In genomic region chr1:215957692-215958091, GRCh38 we compare ENCODE assay signal across 15 cellular contexts.
A peak's percentile ranks its signal among the peaks of the same experiment; 100 is the strongest.
DNase-seq lines count a peak whose midpoint lies in the region; ATAC-seq lines count a peak whose summit lies in the region.
"Had no signal": no experiment of that assay in that cellular context is flagged by ENCODE, and none has a peak within 500 bp of the region (broad histone marks: within the 10 kb centered on the region; RNA-seq: fewer than 3 reads in every experiment).

No MANE protein-coding gene starts in this region.

- ATAC-seq in HG02884 (IDR thresholded peaks at IDR 0.05; ENCODE audit: unreplicated experiment): no peak
- ATAC-seq: HCT116 had no signal

- DNase-seq in A172 (ENCODE audit: low spot score) (peak; percentile 53), H4 (ENCODE audit: low spot score) (peak; percentile 3), amniotic epithelial cell (ENCODE audit: low read depth) (peak; percentile 1), islet precursor cell (peak; percentile 65), MV-4-11 (lab: John Stamatoyannopoulos, UW) (no peak), globus pallidus (ENCODE audit: low spot score) (no peak), cerebellar cortex (ENCODE audit: low spot score) (no peak)
- DNase-seq: activated CD8-positive, alpha-beta memory T cell treated with anti-CD3 and anti-CD28 coated beads, Interleukin-2, amount 50 U/mL, for 4 hours; central memory CD4-positive, alpha-beta T cell; Karpas-422; NCI-H1436 treated with DMSO at 0.1 percent for 48 hours; NCI-H510A; sigmoid colon had no signal

Comparison
In these comparisons a context has a peak if more than half of its experiments do, and no peak if none do; other contexts are left out.
1. DNase-seq: peak in A172 (single experiment), H4 (single experiment), amniotic epithelial cell (single experiment) and islet precursor cell (single experiment); none in MV-4-11 (single experiment), globus pallidus (single experiment) and cerebellar cortex (single experiment).